ENCODE assay signal across 14 cellular contexts in genomic region chr19:3672575-3672948, GRCh38. TPM values are rescaled to one million over a fixed set of nuclear protein-coding genes. Genes with fewer than 3 reads are reported as not detected.
DNase-seq lines count a peak whose midpoint lies in the region; ATAC-seq and TF ChIP-seq lines count a peak whose summit lies in the region.
"Had no signal": no experiment of that assay in that cellular context is flagged by ENCODE, and none has a peak within 500 bp of the region (broad histone marks: within the 10 kb centered on the region; RNA-seq: fewer than 3 reads in every experiment).

No MANE protein-coding gene starts in this region.

- ATAC-seq in lung (ENCODE audit: insufficient read depth, low FRiP score) (no peak), GM21360 (IDR thresholded peaks at IDR 0.05; ENCODE audit: unreplicated experiment) (no peak)
- no peak for ATAC-seq in stimulated activated memory B cell treated with anti-CD40 and anti-IgM and Interleukin-4, amounts not matched to agents 10 μg/mL and 1 μg/mL and 100 μg/mL, for 72 hours

- no peak for DNase-seq in ascending aorta (ENCODE audit: low spot score in 2 of 2)
- no peak for DNase-seq in lung (ENCODE audit: low spot score)
- DNase-seq in NCI-H526 (lab: John Stamatoyannopoulos, UW): no peak
- no peak for DNase-seq in NCI-H82 treated with DMSO at 0.1 percent for 48 hours (lab: John Stamatoyannopoulos, UW; ENCODE audit: unreplicated experiment)
- DNase-seq in cerebellar nuclear complex (lab: John Stamatoyannopoulos, UW): no peak
- DNase-seq: activated CD4-positive, alpha-beta T cell treated with anti-CD3 and anti-CD28 coated beads, Interleukin-2, amount 50 U/mL, for 1 hour; NCI-H1105; NCI-H446 treated with DMSO at 0.1 percent for 48 hours had no signal

- no peaks in the 10 kb centered on the region for H3K27me3 ChIP-seq in HUES6 (ENCODE audit: control insufficient read depth, insufficient read depth, low read length)
- H3K27me3 ChIP-seq in ascending aorta: no peaks in the 10 kb centered on the region
- no peaks in the 10 kb centered on the region for H3K27me3 ChIP-seq in lung (ENCODE audit: control insufficient read depth, insufficient read depth)

- no peak overlapping the region for H3K4me3 Mint-ChIP-seq in stimulated activated memory B cell treated with anti-CD40 and anti-IgM and Interleukin-4, amounts not matched to agents 10 μg/mL and 1 μg/mL and 100 μg/mL, for 72 hours
- H3K4me3 Mint-ChIP-seq: T-helper 1 cell treated with Interleukin-12 subunit alpha and Interleukin-12 subunit beta and Interleukin-4 antibody, amounts not matched to agents 30 μg/mL and 1 μg/mL, for 36 hours had no signal

- WGBS in lung, 2 donors: 88 to 91% methylated on average over 8 of the region's 8 CpGs

- no peaks in the 10 kb centered on the region for H3K9me3 Mint-ChIP-seq in stimulated activated memory B cell treated with anti-CD40 and anti-IgM and Interleukin-4, amounts not matched to agents 10 μg/mL and 1 μg/mL and 100 μg/mL, for 72 hours
- H3K9me3 Mint-ChIP-seq: naive thymus-derived CD4-positive, alpha-beta T cell; T-helper 1 cell treated with Interleukin-12 subunit alpha and Interleukin-12 subunit beta and Interleukin-4 antibody, amounts not matched to agents 30 μg/mL and 1 μg/mL, for 36 hours had no signal

- TF ChIP-seq CTCF in ascending aorta (IDR thresholded peaks at IDR 0.05): no peak
- TF ChIP-seq CTCF in lung (IDR thresholded peaks at IDR 0.05; ENCODE audit: control extremely low read depth, extremely low read depth): no peak

- peak overlapping the region; percentile 1 for H3K9ac ChIP-seq in HUES6 (ENCODE audit: low read length)

- H3K4me1 Mint-ChIP-seq in stimulated activated memory B cell treated with anti-CD40 and anti-IgM and Interleukin-4, amounts not matched to agents 10 μg/mL and 1 μg/mL and 100 μg/mL, for 72 hours: peaks cover 27% of the 10 kb centered on the region

- intact Hi-C loops in ascending aorta (cut with DNase I): loop anchor here (5.0 kb wide), 1 partner anchor 295 kb away; no protein-coding TSS in a partner anchor

- H3K27me3 Mint-ChIP-seq in stimulated activated memory B cell treated with anti-CD40 and anti-IgM and Interleukin-4, amounts not matched to agents 10 μg/mL and 1 μg/mL and 100 μg/mL, for 72 hours: peaks cover 9% of the 10 kb centered on the region
- H3K27me3 Mint-ChIP-seq: naive thymus-derived CD4-positive, alpha-beta T cell had no signal

- H3K27ac Mint-ChIP-seq in stimulated activated memory B cell treated with anti-CD40 and anti-IgM and Interleukin-4, amounts not matched to agents 10 μg/mL and 1 μg/mL and 100 μg/mL, for 72 hours: peak overlapping the region; percentile 79
- H3K27ac Mint-ChIP-seq: T-helper 1 cell treated with Interleukin-12 subunit alpha and Interleukin-12 subunit beta and Interleukin-4 antibody, amounts not matched to agents 30 μg/mL and 1 μg/mL, for 36 hours had no signal

- peaks cover 25% of the 10 kb centered on the region for H3K36me3 Mint-ChIP-seq in stimulated activated memory B cell treated with anti-CD40 and anti-IgM and Interleukin-4, amounts not matched to agents 10 μg/mL and 1 μg/mL and 100 μg/mL, for 72 hours

- H3K4me3 ChIP-seq in HUES6 (ENCODE audit: low read depth, low read length) (no peak overlapping the region), ascending aorta (no peak overlapping the region), lung (no peak overlapping the region)

- H3K9me3 ChIP-seq in HUES6 (ENCODE audit: control insufficient read depth, insufficient read depth, low read depth, low read length) (no peaks in the 10 kb centered on the region), ascending aorta (no peaks in the 10 kb centered on the region), lung (ENCODE audit: control insufficient read depth in 2 of 2, insufficient read depth in 1 of 2, low read length in 1 of 2) (no peaks in the 10 kb centered on the region)

- H3K36me3 ChIP-seq in HUES6 (ENCODE audit: control insufficient read depth, insufficient read depth, low read length) (no peaks in the 10 kb centered on the region), ascending aorta (no peaks in the 10 kb centered on the region), lung (ENCODE audit: control insufficient read depth in 2 of 2, insufficient read depth in 2 of 2, low read length in 2 of 2) (peaks cover 0 to 1% of the 10 kb centered on the region in 2 donors)

- H3K4me1 ChIP-seq in HUES6 (ENCODE audit: control insufficient read depth, insufficient read depth, low read length) (peaks cover 38% of the 10 kb centered on the region), ascending aorta (peaks cover 18 to 42% of the 10 kb centered on the region in 2 donors), lung (ENCODE audit: control insufficient read depth in 2 of 2, insufficient read depth in 2 of 2, low read length in 2 of 2) (peaks cover 0 to 25% of the 10 kb centered on the region in 2 donors)

- H3K27ac ChIP-seq in HUES6 (ENCODE audit: low read depth, low read length) (no peak overlapping the region), ascending aorta (peak overlapping the region; percentile 99), lung (ENCODE audit: low read depth in 1 of 2, low read length in 1 of 2) (peak overlapping the region; percentile 82 to 90)

RNA-seq across cellular contexts. Expression of gene PIP5K1C, which starts 27.7 kb away (rescaled TPM):
- total RNA-seq in ascending aorta: 87.3 TPM
- 10 to 100 TPM; 22.4 to 39.4 TPM for total RNA-seq in lung
- polyA plus RNA-seq in lung: 10 to 100 TPM; 16.3 to 18.6 TPM

RNA-seq across cellular contexts. Expression of gene TJP3, which starts 35.6 kb away (rescaled TPM):
- 12.6 TPM for total RNA-seq in ascending aorta
- total RNA-seq in lung: 10 to 100 TPM; 42.8 to 56.4 TPM
- 10 to 100 TPM; 18.4 to 57.8 TPM for polyA plus RNA-seq in lung
- polyA plus RNA-seq: BJ had no signal

RNA-seq across cellular contexts. Expression of gene CACTIN, which starts 46.0 kb away (rescaled TPM):
- 57.6 TPM for total RNA-seq in ascending aorta
- 10 to 100 TPM; 18.4 to 23.4 TPM for total RNA-seq in lung
- 10 to 100 TPM; 16.7 to 19.1 TPM for polyA plus RNA-seq in lung
